8 cellular contexts compared by ENCODE assay signal in the genomic region with DNA sequence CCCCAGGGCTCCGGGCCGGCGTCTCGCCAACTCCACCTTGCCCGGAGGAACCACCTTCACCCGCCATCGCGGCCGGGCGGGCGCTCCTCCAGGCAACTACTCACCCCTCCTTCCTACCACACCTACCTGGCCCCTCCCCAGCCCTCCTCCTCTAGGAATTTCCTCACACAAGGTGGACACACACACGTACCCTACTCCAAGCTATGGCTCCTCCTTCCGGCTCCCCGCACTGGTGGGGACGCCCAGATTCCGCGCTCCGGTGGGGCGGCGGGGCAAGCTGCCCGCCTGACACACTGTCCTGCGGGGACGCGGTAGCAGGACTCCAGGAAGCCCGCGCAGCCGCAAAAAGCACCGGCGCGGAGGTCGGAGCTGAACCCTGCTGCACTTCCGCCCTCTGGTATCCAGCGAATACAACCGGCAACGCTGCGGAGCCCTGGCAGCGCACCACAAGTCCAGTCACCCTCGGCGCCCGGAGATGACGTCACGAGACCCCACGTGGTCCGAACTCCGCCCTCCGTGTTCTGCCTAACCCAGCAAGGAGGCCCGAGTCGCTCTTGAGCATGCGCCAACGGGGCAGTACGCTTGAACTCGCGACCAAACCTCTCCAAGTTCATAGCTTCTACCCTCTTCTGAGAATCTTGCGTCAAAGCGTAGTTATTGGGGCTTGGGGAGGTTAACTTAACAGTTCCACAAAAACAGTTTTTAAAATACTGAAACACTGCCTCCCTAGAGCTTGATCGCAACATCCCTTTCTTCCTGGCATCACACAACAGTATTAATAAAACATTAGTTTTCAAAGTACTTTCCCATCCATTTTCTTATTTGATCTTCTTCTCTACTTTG. TPM values are rescaled to one million over a fixed set of nuclear protein-coding genes. Genes with fewer than 3 reads are reported as not detected.
DNase-seq lines count a peak whose midpoint lies in the region; ATAC-seq and TF ChIP-seq lines count a peak whose summit lies in the region.

A gene (minus strand): TSS at position 425 of the 843 bp plus-strand sequence. CDS start 9,552 bp downstream, outside the sequence.

- peaks cover 10% of the 10 kb centered on the region for H3K36me3 Mint-ChIP-seq in central memory CD8-positive, alpha-beta T cell (ENCODE audit: insufficient read depth)

- WGBS in spleen, 5 donors = 1 to 2% (median 2%) methylated on average over 35 to 56 of the region's 56 CpGs

- peak within 1 kb of the TSS; percentile 98 for H3K4me3 Mint-ChIP-seq in central memory CD8-positive, alpha-beta T cell

- peaks cover 0 to 9% (median 0%) of the 10 kb centered on the region in 7 donors for H3K27me3 ChIP-seq in spleen (replicated peaks in 1 of 7)

- DNase-seq in AG09309 (ENCODE audit: low read depth) (peak; percentile 93), NCI-H446 (lab: John Stamatoyannopoulos, UW) (peak; percentile 95 to 97), inferior parietal cortex (ENCODE audit: extremely low spot score) (peak; percentile 99), spleen (peak; percentile 100)
- DNase-seq in activated CD4-positive, CD25-positive, alpha-beta regulatory T cell treated with anti-CD3 and anti-CD28 coated beads, Interleukin-2, amount 50 U/mL, for 16 hours (ENCODE audit: low read depth, low spot score) = peak; percentile 100
- DNase-seq in central memory CD8-positive, alpha-beta T cell (ENCODE audit: low spot score in 2 of 2) = peak; percentile 100

- H3K4me3 ChIP-seq in AG09309 (ENCODE audit: control insufficient read depth, low read depth, low read length) (peak within 1 kb of the TSS; percentile 84), spleen (peak within 1 kb of the TSS; percentile 79 to 93 (median 85))

- ATAC-seq in GM19025 (IDR thresholded peaks at IDR 0.05; ENCODE audit: low read depth, unreplicated experiment) (peak; percentile 94), HG03342 (IDR thresholded peaks at IDR 0.05; ENCODE audit: unreplicated experiment) (peak; percentile 95)
- peak; percentile 94 for ATAC-seq in central memory CD8-positive, alpha-beta T cell (replicated peaks; ENCODE audit: extremely low read depth, poor library complexity, severe bottlenecking)

- H3K9me3 Mint-ChIP-seq in central memory CD8-positive, alpha-beta T cell = no peaks in the 10 kb centered on the region

- no peaks in the 10 kb centered on the region for H3K36me3 ChIP-seq in spleen

- peaks cover 15 to 53% (median 31%) of the 10 kb centered on the region in 6 donors for H3K4me1 ChIP-seq in spleen

- intact Hi-C loops in spleen (cut with DNase I; ENCODE audit: low total_unique reads) = no loop called here

- H3K9me3 ChIP-seq in spleen = no peaks in the 10 kb centered on the region

- peak; percentile 54 to 82 (median 66) for TF ChIP-seq POLR2A in spleen (IDR thresholded peaks at IDR 0.05)

- H3K27me3 Mint-ChIP-seq in central memory CD8-positive, alpha-beta T cell = peaks cover 12% of the 10 kb centered on the region

- peak within 1 kb of the TSS; percentile 95 for H3K27ac Mint-ChIP-seq in central memory CD8-positive, alpha-beta T cell (ENCODE audit: low read depth)

- peaks cover 44% of the 10 kb centered on the region for H3K4me1 Mint-ChIP-seq in central memory CD8-positive, alpha-beta T cell

- TF ChIP-seq CTCF in AG09309 (IDR thresholded peaks at IDR 0.05; ENCODE audit: control insufficient read depth, insufficient read depth, low read depth, low read length, missing control alignments) = no peak
- peak in 2 of 11 experiments; percentile 16 to 40 for TF ChIP-seq CTCF in spleen (IDR thresholded peaks at IDR 0.05 in 8 of 11, conservative IDR thresholded peaks at IDR 0.05 in 3 of 11)

- peak within 1 kb of the TSS; percentile 89 to 98 (median 95) for H3K27ac ChIP-seq in spleen

RNA-seq across cellular contexts. Expression of the gene that starts here (rescaled TPM):
- total RNA-seq in spleen = 10 to 100 TPM; 25.2 to 41.6 (median 34.5) TPM
- 10 to 100 TPM; 12.1 to 17.1 (median 14.2) TPM for polyA plus RNA-seq in spleen

Comparison
In these comparisons a context has a peak if more than half of its experiments do, and no peak if none do; other contexts are left out.
1. Peak in every context shown above with its lines: DNase-seq, ATAC-seq, H3K4me3 ChIP-seq and H3K27ac ChIP-seq.